Comparison of ENCODE assay signal across 1 cellular context in the genomic region with DNA sequence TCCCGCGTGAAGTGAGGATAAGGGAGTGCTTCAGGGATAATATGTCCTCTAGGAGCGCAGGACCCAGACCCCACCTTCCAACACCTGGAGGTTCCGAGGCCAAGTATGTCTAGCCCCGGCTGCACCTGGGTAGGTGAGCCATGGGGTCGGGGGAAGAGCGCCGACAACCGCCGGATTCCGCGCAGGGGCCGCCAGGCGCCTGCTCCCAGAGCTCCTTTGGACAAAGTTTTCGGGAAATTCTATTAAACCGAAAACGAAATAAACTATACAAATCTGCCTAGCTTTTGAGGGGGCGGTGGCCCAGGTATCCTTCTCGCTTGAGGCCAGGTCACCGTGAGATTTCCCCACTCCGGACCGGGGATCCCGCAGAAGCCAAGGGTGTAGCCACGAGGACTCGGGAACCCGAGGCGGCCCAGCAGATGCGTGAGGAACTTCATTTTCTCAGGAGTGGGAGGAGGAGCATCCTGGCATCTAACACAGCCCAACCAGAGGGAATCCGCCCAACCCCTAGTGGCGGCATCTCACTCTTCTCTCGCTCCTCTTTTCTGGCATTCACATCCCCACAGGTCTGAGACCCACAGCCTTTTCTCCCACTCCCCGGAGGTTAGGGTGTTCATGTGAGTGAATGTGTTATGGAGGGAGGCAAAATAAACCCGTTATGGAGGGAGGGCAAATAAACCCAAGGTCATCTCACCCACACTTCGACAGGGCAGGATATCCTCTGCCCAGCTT.
TF ChIP-seq lines count a peak whose summit lies in the region.

No MANE protein-coding gene starts in this region.

TF ChIP-seq in IMR-90, 13 proteins besides CTCF, POLR2A, EP300 and RAD21 (continued from another document):
- TF ChIP-seq, protein P1, sequence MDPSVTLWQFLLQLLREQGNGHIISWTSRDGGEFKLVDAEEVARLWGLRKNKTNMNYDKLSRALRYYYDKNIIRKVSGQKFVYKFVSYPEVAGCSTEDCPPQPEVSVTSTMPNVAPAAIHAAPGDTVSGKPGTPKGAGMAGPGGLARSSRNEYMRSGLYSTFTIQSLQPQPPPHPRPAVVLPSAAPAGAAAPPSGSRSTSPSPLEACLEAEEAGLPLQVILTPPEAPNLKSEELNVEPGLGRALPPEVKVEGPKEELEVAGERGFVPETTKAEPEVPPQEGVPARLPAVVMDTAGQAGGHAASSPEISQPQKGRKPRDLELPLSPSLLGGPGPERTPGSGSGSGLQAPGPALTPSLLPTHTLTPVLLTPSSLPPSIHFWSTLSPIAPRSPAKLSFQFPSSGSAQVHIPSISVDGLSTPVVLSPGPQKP (IDR thresholded peaks at IDR 0.05; ENCODE audit: borderline replicate concordance, low read depth, low read length): no peak
- TF ChIP-seq BHLHE40 (IDR thresholded peaks at IDR 0.05; ENCODE audit: low read depth, low read length) (no peak), RFX5 (IDR thresholded peaks at IDR 0.05; ENCODE audit: low read depth, low read length) (no peak)
